ENCODE assay signal across 24 cellular contexts in the genomic region with DNA sequence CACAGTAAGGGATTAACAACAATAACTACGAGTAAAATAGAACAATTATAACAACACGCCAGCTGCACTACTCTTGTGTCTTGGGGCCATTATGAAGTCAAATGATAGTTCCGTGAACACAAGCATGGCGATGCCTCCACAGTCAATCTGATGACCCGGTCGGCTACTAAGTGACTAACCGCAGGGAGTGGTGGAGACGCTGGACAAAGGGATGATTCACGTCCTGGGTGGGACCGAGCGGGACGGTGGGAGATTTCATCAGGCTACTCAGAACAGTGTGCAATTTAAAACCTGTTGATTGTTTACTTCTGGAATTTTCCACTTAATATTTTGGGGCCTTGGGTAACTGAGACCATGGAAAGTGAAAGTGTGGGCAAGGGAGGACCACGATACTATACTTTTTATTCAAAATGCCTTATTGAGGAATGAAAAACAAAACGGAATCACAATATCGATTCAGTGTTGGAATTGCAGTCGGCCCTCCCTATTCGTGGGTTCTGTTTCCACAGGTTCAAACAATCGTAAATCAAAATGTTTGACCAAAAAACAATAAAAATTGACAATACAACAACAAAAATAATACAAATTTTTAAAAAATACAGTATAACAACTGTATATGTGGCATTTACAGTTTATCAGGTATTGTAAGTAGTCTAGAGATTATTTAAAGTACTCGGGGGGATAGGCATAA.
DNase-seq lines count a peak whose midpoint lies in the region; ATAC-seq, FAIRE-seq and TF ChIP-seq lines count a peak whose summit lies in the region.
"Had no signal": no experiment of that assay in that cellular context is flagged by ENCODE, and none has a peak within 500 bp of the region (broad histone marks: within the 10 kb centered on the region; RNA-seq: fewer than 3 reads in every experiment).

No MANE protein-coding gene starts in this region.

- intact Hi-C loops in Caco-2 (cut with micrococcal nuclease; ENCODE audit: unreplicated experiment), result no loop called here

- no peak for ATAC-seq in GM18519 (IDR thresholded peaks at IDR 0.05; ENCODE audit: low FRiP score, unreplicated experiment)
- ATAC-seq: activated CD8-positive, alpha-beta memory T cell treated with anti-CD3 and anti-CD28 coated beads, Interleukin-2, amount 10 ng/mL, durations not matched to agents 7 days and 5 days; heart right ventricle; sciatic nerve had no signal

- H3K36me3 Mint-ChIP-seq in astrocyte (ENCODE audit: low read depth, unreplicated experiment), result peaks cover 1% of the 10 kb centered on the region
- no peaks in the 10 kb centered on the region for H3K36me3 Mint-ChIP-seq in Caco-2 (ENCODE audit: insufficient read depth, unreplicated experiment)
- H3K36me3 Mint-ChIP-seq: activated CD8-positive, alpha-beta memory T cell treated with anti-CD3 and anti-CD28 coated beads, Interleukin-2, amount 10 ng/mL, durations not matched to agents 7 days and 5 days had no signal

- H3K9me3 ChIP-seq in astrocyte (ENCODE audit: insufficient read depth, low read depth, low read length) (no peaks in the 10 kb centered on the region), Caco-2 (no peaks in the 10 kb centered on the region)
- H3K9me3 ChIP-seq: esophagus muscularis mucosa, heart right ventricle had no signal

- DNase-seq in EH (ENCODE audit: low read depth) (peak; percentile 11), M059J (ENCODE audit: low read depth) (peak; percentile 76), astrocyte (ENCODE audit: low read depth) (peak; percentile 71), iris pigment epithelial cell (ENCODE audit: low read depth) (peak; percentile 85), SIG-M5 (lab: John Stamatoyannopoulos, UW) (no peak), kidney glomerular epithelial cell (lab: John Stamatoyannopoulos, UW) (no peak), Caco-2 (no peak)
- DNase-seq: activated CD4-positive, alpha-beta T cell treated with anti-CD3 and anti-CD28 coated beads for 1 hour; activated CD8-positive, alpha-beta memory T cell treated with anti-CD3 and anti-CD28 coated beads, Interleukin-2, amount 10 ng/mL, durations not matched to agents 7 days and 5 days; activated effector memory CD4-positive, alpha-beta T cell treated with anti-CD3 and anti-CD28 coated beads, Interleukin-2, amount 50 U/mL, for 16 hours; amygdala; COR-L47; heart right ventricle; midbrain; NCI-H1417; NCI-H2227 treated with DMSO at 0.1 percent for 48 hours; SHP77 treated with DMSO at 0.1 percent for 48 hours had no signal

- H3K4me3 Mint-ChIP-seq in astrocyte (ENCODE audit: unreplicated experiment) (no peak overlapping the region), Caco-2 (ENCODE audit: unreplicated experiment) (no peak overlapping the region)
- H3K4me3 Mint-ChIP-seq: activated CD8-positive, alpha-beta memory T cell treated with anti-CD3 and anti-CD28 coated beads, Interleukin-2, amount 10 ng/mL, durations not matched to agents 7 days and 5 days; IgD-negative memory B cell had no signal

- CTCF ChIA-PET in Caco-2 (lab: Charles Lee), result no interaction called here

- peaks cover 3% of the 10 kb centered on the region for H3K27me3 Mint-ChIP-seq in astrocyte (ENCODE audit: low read depth, unreplicated experiment)
- H3K27me3 Mint-ChIP-seq in Caco-2 (ENCODE audit: insufficient read depth, unreplicated experiment), result no peaks in the 10 kb centered on the region
- H3K27me3 Mint-ChIP-seq: activated CD8-positive, alpha-beta memory T cell treated with anti-CD3 and anti-CD28 coated beads, Interleukin-2, amount 10 ng/mL, durations not matched to agents 7 days and 5 days; IgD-negative memory B cell had no signal

- no peaks in the 10 kb centered on the region for H3K79me2 ChIP-seq in astrocyte (ENCODE audit: insufficient read depth, low read length)

- no peaks in the 10 kb centered on the region for H4K20me1 ChIP-seq in astrocyte (ENCODE audit: insufficient read depth, low read length)

- H3K4me3 ChIP-seq in astrocyte (ENCODE audit: insufficient read depth, low read depth, low read length) (no peak overlapping the region), Caco-2 (ENCODE audit: low read depth, low read length) (no peak overlapping the region)
- H3K4me3 ChIP-seq: esophagus muscularis mucosa, heart right ventricle had no signal

- TF ChIP-seq CTCF in astrocyte (IDR thresholded peaks at IDR 0.05; ENCODE audit: insufficient read depth, low read depth, low read length) (no peak), Caco-2 (IDR thresholded peaks at IDR 0.05; ENCODE audit: insufficient read depth in 1 of 2, low read depth in 1 of 2, low read length in 1 of 2, severe bottlenecking in 1 of 2, unreplicated experiment in 1 of 2) (no peak)

- FAIRE-seq in astrocyte (lab: Jason Lieb, UNC), result no peak
- FAIRE-seq: G401.6, GM12892, keratinocyte had no signal

- H3K4me1 ChIP-seq in astrocyte (ENCODE audit: insufficient read depth, low read length) (peaks cover 11% of the 10 kb centered on the region), Caco-2 (peaks cover 6% of the 10 kb centered on the region; the same call in 1 of the 2 replicates)
- H3K4me1 ChIP-seq: esophagus muscularis mucosa had no signal

- no peak overlapping the region for H3K27ac ChIP-seq in astrocyte (ENCODE audit: low read depth, low read length)
- H3K27ac ChIP-seq: esophagus muscularis mucosa, heart right ventricle had no signal

- H3K4me1 Mint-ChIP-seq in astrocyte (ENCODE audit: low read depth, unreplicated experiment), result peaks cover 17% of the 10 kb centered on the region
- H3K4me1 Mint-ChIP-seq in Caco-2 (ENCODE audit: low read depth, unreplicated experiment), result no peaks in the 10 kb centered on the region
- H3K4me1 Mint-ChIP-seq: activated CD8-positive, alpha-beta memory T cell treated with anti-CD3 and anti-CD28 coated beads, Interleukin-2, amount 10 ng/mL, durations not matched to agents 7 days and 5 days; IgD-negative memory B cell had no signal

- peak overlapping the region; percentile 25 for H2AFZ ChIP-seq in astrocyte (ENCODE audit: low read depth, low read length)

- no peaks in the 10 kb centered on the region for H3K27me3 ChIP-seq in astrocyte (ENCODE audit: insufficient read depth, low read length)
- H3K27me3 ChIP-seq in Caco-2 (replicated peaks; ENCODE audit: control insufficient read depth, insufficient read depth, low read length), result no peaks in the 10 kb centered on the region
- H3K27me3 ChIP-seq: esophagus muscularis mucosa, heart right ventricle had no signal

- no peak overlapping the region for H3K9ac ChIP-seq in astrocyte (ENCODE audit: low read length)

- H3K9me3 Mint-ChIP-seq in astrocyte (ENCODE audit: unreplicated experiment) (peaks cover 4% of the 10 kb centered on the region), Caco-2 (ENCODE audit: unreplicated experiment) (no peaks in the 10 kb centered on the region)
- H3K9me3 Mint-ChIP-seq: IgD-negative memory B cell had no signal

- H3K27ac Mint-ChIP-seq in astrocyte (ENCODE audit: unreplicated experiment) (no peak overlapping the region), Caco-2 (ENCODE audit: unreplicated experiment) (no peak overlapping the region)
- H3K27ac Mint-ChIP-seq: activated CD8-positive, alpha-beta memory T cell treated with anti-CD3 and anti-CD28 coated beads, Interleukin-2, amount 10 ng/mL, durations not matched to agents 7 days and 5 days had no signal

- POLR2A ChIA-PET in Caco-2 (lab: Charles Lee), result no interaction called here

- no TSS peak for BruUV-seq in Caco-2 (replicated peaks; lab: Mats Ljungman, UMichigan)

- no peaks in the 10 kb centered on the region for H3K36me3 ChIP-seq in astrocyte (ENCODE audit: insufficient read depth, low read length)
- H3K36me3 ChIP-seq in Caco-2 (ENCODE audit: control insufficient read depth, insufficient read depth, low read length), result no peaks in the 10 kb centered on the region
- H3K36me3 ChIP-seq: esophagus muscularis mucosa, heart right ventricle had no signal

- H3K4me2 ChIP-seq in astrocyte (ENCODE audit: low read length), result peak overlapping the region; percentile 55

Comparison
In these comparisons a context has a peak if more than half of its experiments do, and no peak if none do; other contexts are left out.
1. DNase-seq: peak in EH (single experiment), M059J (single experiment), astrocyte (single experiment) and iris pigment epithelial cell (single experiment); none in SIG-M5 (single experiment), kidney glomerular epithelial cell (single experiment) and Caco-2 (0 of 2).